In the genomic region with DNA sequence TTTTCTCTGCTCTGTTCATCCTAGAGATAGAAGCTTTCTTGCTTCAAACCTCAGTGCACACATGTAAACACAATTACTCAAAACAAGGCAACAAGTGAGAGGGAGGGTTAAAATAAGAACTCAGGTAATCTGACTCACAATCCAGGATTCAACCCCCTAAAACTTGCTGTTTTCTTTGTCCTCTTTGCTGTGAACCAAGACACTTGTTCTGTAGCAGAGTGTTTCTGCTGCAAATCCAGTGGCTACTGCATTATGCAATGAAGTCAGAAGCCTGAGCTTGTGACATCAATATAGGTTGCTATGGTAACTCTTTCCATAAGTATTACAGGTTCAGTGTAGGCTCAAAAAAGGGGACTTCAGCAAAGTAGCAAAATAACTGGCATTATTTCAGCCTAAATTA, we compare ENCODE assay signal across 15 cellular contexts.
DNase-seq lines count a peak whose midpoint lies in the region; ATAC-seq and TF ChIP-seq lines count a peak whose summit lies in the region.
"Had no signal": no experiment of that assay in that cellular context is flagged by ENCODE, and none has a peak within 500 bp of the region (broad histone marks: within the 10 kb centered on the region; RNA-seq: fewer than 3 reads in every experiment).

No MANE protein-coding gene starts in this region.

- H3K27ac Mint-ChIP-seq in progenitor cell of endocrine pancreas, result no peak overlapping the region
- H3K27ac Mint-ChIP-seq: B cell had no signal

- H3K4me3 Mint-ChIP-seq in progenitor cell of endocrine pancreas (ENCODE audit: low read depth), result no peak overlapping the region
- H3K4me3 Mint-ChIP-seq: B cell had no signal

- H3K4me3 ChIP-seq in Loucy (ENCODE audit: low read length, poor library complexity, severe bottlenecking) (no peak overlapping the region), adipocyte (ENCODE audit: low read length) (no peak overlapping the region), iPS-18a (ENCODE audit: low read length) (no peak overlapping the region)
- H3K4me3 ChIP-seq: heart left ventricle had no signal

- peak overlapping the region; percentile 27 for H3K27ac ChIP-seq in iPS-18a (ENCODE audit: low read length)

- H3K9ac ChIP-seq in Loucy (ENCODE audit: low read depth, low read length, poor library complexity, severe bottlenecking) (no peak overlapping the region), adipocyte (ENCODE audit: low read length) (no peak overlapping the region), iPS-18a (ENCODE audit: low read length) (no peak overlapping the region)

- no peaks in the 10 kb centered on the region for H3K36me3 Mint-ChIP-seq in progenitor cell of endocrine pancreas (ENCODE audit: insufficient read depth)

- no peaks in the 10 kb centered on the region for H3K27me3 ChIP-seq in Loucy (ENCODE audit: insufficient read depth, low read length, poor library complexity, severe bottlenecking)
- no peaks in the 10 kb centered on the region for H3K27me3 ChIP-seq in adipocyte (replicated peaks; ENCODE audit: control insufficient read depth, insufficient read depth, low read length)
- no peaks in the 10 kb centered on the region for H3K27me3 ChIP-seq in iPS-18a (ENCODE audit: control insufficient read depth, insufficient read depth, low read length)
- H3K27me3 ChIP-seq: heart left ventricle had no signal

- H3K79me2 ChIP-seq in Loucy (ENCODE audit: insufficient read depth, low read length), result no peaks in the 10 kb centered on the region

- no peak for TF ChIP-seq CTCF in Loucy (conservative IDR thresholded peaks at IDR 0.05; ENCODE audit: low read length)
- TF ChIP-seq CTCF in progenitor cell of endocrine pancreas (IDR thresholded peaks at IDR 0.05; ENCODE audit: unreplicated experiment), result no peak

- H3K9me2 ChIP-seq in Loucy (replicated peaks; ENCODE audit: low read depth, low read length), result no peaks in the 10 kb centered on the region

- H3K36me3 ChIP-seq in Loucy (ENCODE audit: insufficient read depth, low read length) (no peaks in the 10 kb centered on the region), adipocyte (ENCODE audit: control insufficient read depth, insufficient read depth, low read length, severe bottlenecking) (no peaks in the 10 kb centered on the region), iPS-18a (ENCODE audit: control insufficient read depth, low read depth, low read length) (no peaks in the 10 kb centered on the region)
- H3K36me3 ChIP-seq: heart left ventricle had no signal

- no peaks in the 10 kb centered on the region for H3K9me3 Mint-ChIP-seq in progenitor cell of endocrine pancreas (ENCODE audit: low read depth)

- H3K9me3 ChIP-seq in Loucy (ENCODE audit: insufficient read depth, low read depth, low read length), result no peaks in the 10 kb centered on the region
- no peaks in the 10 kb centered on the region for H3K9me3 ChIP-seq in adipocyte (ENCODE audit: control insufficient read depth, low read length)
- H3K9me3 ChIP-seq in iPS-18a (ENCODE audit: control insufficient read depth, low read depth, low read length), result no peaks in the 10 kb centered on the region
- H3K9me3 ChIP-seq: heart left ventricle had no signal

- no peaks in the 10 kb centered on the region for H3F3A ChIP-seq in Loucy (ENCODE audit: low read depth)

- no peak for ATAC-seq in GM21825 (IDR thresholded peaks at IDR 0.05; ENCODE audit: unreplicated experiment)
- no peak for ATAC-seq in GM18907 (IDR thresholded peaks at IDR 0.05; ENCODE audit: unreplicated experiment)
- ATAC-seq: heart left ventricle, sciatic nerve had no signal

- no peaks in the 10 kb centered on the region for H3K27me3 Mint-ChIP-seq in progenitor cell of endocrine pancreas
- H3K27me3 Mint-ChIP-seq: B cell had no signal

- DNase-seq in CD1c-positive myeloid dendritic cell (ENCODE audit: extremely low spot score) (peak; percentile 7), adipocyte (ENCODE audit: low read depth) (peak; percentile 66), progenitor cell of endocrine pancreas (ENCODE audit: low spot score, unreplicated experiment) (no peak)
- DNase-seq in stimulated activated CD4-positive, alpha-beta T cell treated with anti-CD3 and anti-CD28 coated beads, Interleukin-4, amount 100 ng/mL, for 24 hours, result no peak
- DNase-seq: activated CD4-positive, alpha-beta T cell treated with anti-CD3 and anti-CD28 coated beads for 4 hours; cortex of kidney; GDM1; heart left ventricle; NCI-H345 had no signal

- peaks cover 12% of the 10 kb centered on the region for H3K4me1 Mint-ChIP-seq in progenitor cell of endocrine pancreas (ENCODE audit: low read depth)
- H3K4me1 Mint-ChIP-seq: B cell had no signal

- H2AFZ ChIP-seq in Loucy (ENCODE audit: low read length), result 0 out of 2 replicates have a peak overlapping the region, but pooled peaks have one; percentile 18

- no peaks in the 10 kb centered on the region for H4K20me1 ChIP-seq in Loucy (ENCODE audit: insufficient read depth, low read length, poor library complexity, severe bottlenecking)

- H3K4me1 ChIP-seq in Loucy (ENCODE audit: insufficient read depth, low read length, poor library complexity, severe bottlenecking) (peaks cover 8% of the 10 kb centered on the region), adipocyte (ENCODE audit: control insufficient read depth, insufficient read depth, low read length) (peaks cover 4% of the 10 kb centered on the region), iPS-18a (ENCODE audit: control insufficient read depth, low read depth, low read length) (peaks cover 18% of the 10 kb centered on the region)

- H3K4me2 ChIP-seq in Loucy (ENCODE audit: low read depth, low read length, poor library complexity, severe bottlenecking), result no peak overlapping the region

Comparison
In these comparisons a context has a peak if more than half of its experiments do, and no peak if none do; other contexts are left out.
1. DNase-seq: peak in CD1c-positive myeloid dendritic cell (single experiment) and adipocyte (single experiment); none in stimulated activated CD4-positive, alpha-beta T cell treated with anti-CD3 and anti-CD28 coated beads, Interleukin-4, amount 100 ng/mL, for 24 hours (single experiment) and progenitor cell of endocrine pancreas (single experiment).